Comparison of ENCODE assay signal across 8 cellular contexts in the genomic region with DNA sequence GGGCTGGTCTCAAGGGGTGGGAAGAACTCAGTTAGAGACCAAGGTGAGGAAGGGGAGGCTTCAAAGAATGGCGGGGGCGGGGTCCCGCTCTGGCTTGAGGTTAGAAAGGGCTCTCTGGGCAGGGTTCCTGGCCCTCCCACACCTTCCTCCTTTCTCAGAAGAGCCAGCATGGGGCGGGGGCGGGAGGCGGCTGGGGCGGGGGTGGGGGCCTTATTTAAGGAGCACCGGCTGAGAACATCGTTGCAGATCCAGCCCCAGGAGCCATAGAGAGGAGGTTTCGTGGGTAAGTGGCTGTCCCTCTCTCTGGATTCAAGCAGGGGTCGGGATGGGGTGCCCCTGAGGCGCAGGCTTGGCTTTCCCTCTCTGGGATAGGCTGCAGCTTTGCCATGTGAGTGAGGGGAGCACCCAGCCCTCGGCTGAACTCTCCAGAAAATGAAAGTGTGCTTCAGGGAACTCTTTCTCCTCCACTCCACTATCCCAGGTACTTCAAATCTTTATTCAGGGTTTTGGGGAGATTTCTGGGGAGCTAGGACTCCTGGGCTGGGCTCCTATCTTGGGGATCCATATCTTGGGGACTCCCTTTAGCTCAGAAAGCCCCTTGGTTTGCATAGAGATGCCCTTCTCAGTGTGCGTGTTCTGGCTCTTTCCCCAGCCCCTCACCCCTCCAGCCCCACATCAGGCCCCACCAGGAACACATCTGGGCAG. TPM values are rescaled to one million over a fixed set of nuclear protein-coding genes. Genes with fewer than 3 reads are reported as not detected.
DNase-seq lines count a peak whose midpoint lies in the region; ATAC-seq, FAIRE-seq and TF ChIP-seq lines count a peak whose summit lies in the region.

No MANE protein-coding gene starts in this region.

- H2AFZ ChIP-seq in HepG2 (ENCODE audit: low read length), result peak overlapping the region; percentile 42

- H3K36me3 Mint-ChIP-seq in activated T-cell treated with anti-CD3 and anti-CD28 coated beads, Interleukin-2, amount 50 U/mL, for 72 hours (ENCODE audit: insufficient read depth in 2 of 2), result peaks cover 8 to 10% of the 10 kb centered on the region in 2 donors

- DNase-seq in activated gamma-delta T cell treated with Interleukin-2 at 50 U/mL for 16 hours (peak; percentile 23), activated gamma-delta T cell (lab: John Stamatoyannopoulos, UW) (no peak), HepG2 (ENCODE audit: low spot score) (no peak), middle frontal gyrus (ENCODE audit: extremely low spot score, low spot score) (no peak), NCI-H82 (lab: John Stamatoyannopoulos, UW) (no peak)
- peak; percentile 51 to 66 for DNase-seq in activated T-cell treated with anti-CD3 and anti-CD28 coated beads, Interleukin-2, amount 50 U/mL, for 72 hours

- TF ChIP-seq CTCF in HepG2 (CRISPR knock-in tag; IDR thresholded peaks at IDR 0.05), result no peak

- H3K27me3 Mint-ChIP-seq in activated T-cell treated with anti-CD3 and anti-CD28 coated beads, Interleukin-2, amount 50 U/mL, for 72 hours (ENCODE audit: low read depth), result no peaks in the 10 kb centered on the region

- TF ChIP-seq POLR2A in HepG2 (IDR thresholded peaks at IDR 0.05; ENCODE audit: insufficient read depth in 1 of 2, low read depth in 2 of 2, low read length in 2 of 2), result peak in 1 of 2 experiments; percentile 40; a peak in 1 of 4 replicates

- no peak for TF ChIP-seq RAD21 in HepG2 (CRISPR knock-in tag; IDR thresholded peaks at IDR 0.05)

- no peaks in the 10 kb centered on the region for H3K9me3 Mint-ChIP-seq in activated T-cell treated with anti-CD3 and anti-CD28 coated beads, Interleukin-2, amount 50 U/mL, for 72 hours

- peak overlapping the region; percentile 96 for H3K27ac Mint-ChIP-seq in activated T-cell treated with anti-CD3 and anti-CD28 coated beads, Interleukin-2, amount 50 U/mL, for 72 hours

- intact Hi-C loops in HepG2 (cut with micrococcal nuclease; ENCODE audit: unreplicated experiment), result no loop called here

- H3K36me3 ChIP-seq in HepG2 (replicated peaks in 1 of 2; ENCODE audit: control insufficient read depth in 1 of 2, insufficient read depth in 2 of 2, low read length in 2 of 2) (no peaks in the 10 kb centered on the region), thymus (ENCODE audit: control insufficient read depth, insufficient read depth) (no peaks in the 10 kb centered on the region)

- ATAC-seq in activated T-cell treated with anti-CD3 and anti-CD28 coated beads, Interleukin-2, amount 50 U/mL, for 72 hours (replicated peaks in 1 of 2), result peak; percentile 23 to 29
- ATAC-seq in HepG2 (peak; percentile 17), GM19455 (IDR thresholded peaks at IDR 0.05; ENCODE audit: unreplicated experiment) (no peak)

- H3K4me1 ChIP-seq in HepG2 (ENCODE audit: insufficient read depth, low read length) (peaks cover 39% of the 10 kb centered on the region), thymus (ENCODE audit: control insufficient read depth, insufficient read depth, low read length) (peaks cover 11% of the 10 kb centered on the region)

- 0% methylated on average over 5 of the region's 14 CpGs for WGBS in HepG2 (ENCODE audit: low lambda C conversion rate)
- WGBS in thymus, result 3% methylated on average over 14 of the region's 14 CpGs

- H3K9me3 ChIP-seq in HepG2 (ENCODE audit: low read length) (no peaks in the 10 kb centered on the region), thymus (ENCODE audit: control insufficient read depth) (no peaks in the 10 kb centered on the region)

- H3K27me3 ChIP-seq in HepG2 (ENCODE audit: control insufficient read depth in 1 of 2, insufficient read depth in 2 of 2, low read length in 2 of 2) (no peaks in the 10 kb centered on the region; a peak in 1 of 5 replicates), thymus (ENCODE audit: control insufficient read depth, insufficient read depth) (peaks cover 2% of the 10 kb centered on the region)

- in situ Hi-C loops in HepG2 (cut with HindIII; ENCODE audit: extremely low pct_ligation_motif_present, low pct_unique_long_range_greater_than_20kb), result no loop called here

- H3K4me3 ChIP-seq in HepG2 (replicated peaks in 1 of 3; ENCODE audit: insufficient read depth in 1 of 3, low read depth in 2 of 3, low read length in 3 of 3) (peak overlapping the region; percentile 44 to 76 (median 75)), thymus (ENCODE audit: low read length) (peak overlapping the region; percentile 41)

- H3K4me2 ChIP-seq in HepG2 (ENCODE audit: low read depth, low read length), result peak overlapping the region; percentile 97

- peak overlapping the region; percentile 68 for H3K9ac ChIP-seq in HepG2 (ENCODE audit: insufficient read depth, low read depth, low read length)

- TSS peak; percentile 46 for BruUV-seq in HepG2 (replicated peaks; lab: Mats Ljungman, UMichigan)

- no peak for TF ChIP-seq EP300 in HepG2 (IDR thresholded peaks at IDR 0.05; ENCODE audit: low read depth in 2 of 2, low read length in 2 of 2)
- TF ChIP-seq EP300 in HepG2 (CRISPR knock-in tag; IDR thresholded peaks at IDR 0.05; ENCODE audit: borderline replicate concordance), result no peak

- CTCF ChIA-PET in HepG2 (lab: Yijun Ruan, JAX; ENCODE audit: low intra/inter-chr PET ratio, low total read pairs), result no interaction called here

- peaks cover 5% of the 10 kb centered on the region for H3K79me2 ChIP-seq in HepG2 (ENCODE audit: insufficient read depth, low read length)

- peak overlapping the region; percentile 84 to 92 for H3K4me3 Mint-ChIP-seq in activated T-cell treated with anti-CD3 and anti-CD28 coated beads, Interleukin-2, amount 50 U/mL, for 72 hours

- POLR2A ChIA-PET in HepG2 (lab: Yijun Ruan, JAX), result interaction anchor here (0.8 to 6.8 kb wide), 7 partner anchors 11 to 284 kb away, joined by 3 to 135 read pairs (median 3); a partner anchor contains a TSS

- peaks cover 65% of the 10 kb centered on the region for H3K4me1 Mint-ChIP-seq in activated T-cell treated with anti-CD3 and anti-CD28 coated beads, Interleukin-2, amount 50 U/mL, for 72 hours (ENCODE audit: low read depth)

- H3K27ac ChIP-seq in HepG2 (ENCODE audit: extremely low read length, insufficient read depth, low read length) (peak overlapping the region; percentile 72), thymus (ENCODE audit: low read depth) (peak overlapping the region; percentile 70)

- H4K20me1 ChIP-seq in HepG2 (ENCODE audit: insufficient read depth, low read length), result no peaks in the 10 kb centered on the region

- FAIRE-seq in HepG2 (lab: Jason Lieb, UNC), result no peak

RNA-seq across cellular contexts. Expression of a gene that starts 3.3 kb away (rescaled TPM):
- 10 to 100 TPM; 78.7 to 79.5 TPM for total RNA-seq in activated T-cell treated with anti-CD3 and anti-CD28 coated beads, Interleukin-2, amount 50 U/mL, for 72 hours
- 13.0 and 13.1 TPM in 2 replicates for total RNA-seq in HepG2 (2016; rRNA removed; fragmentation: Illumina TruSeq; extraction: Trizol)
- total RNA-seq in HepG2 (2016; cell fraction: cytosol; rRNA removed; fragmentation: Illumina TruSeq; extraction: Trizol; ENCODE audit: low read depth), result 4.3 and 6.6 TPM in 2 replicates
- total RNA-seq in HepG2 (2016; cell fraction: insoluble cytoplasmic fraction; rRNA removed; fragmentation: Illumina TruSeq; extraction: Trizol), result 11.4 and 14.7 TPM in 2 replicates
- 8.6 and 10.3 TPM in 2 replicates for total RNA-seq in HepG2 (2016; cell fraction: membrane; rRNA removed; fragmentation: Illumina TruSeq; extraction: Trizol)
- 7.0 and 9.7 TPM in 2 replicates for total RNA-seq in HepG2 (2016; cell fraction: nucleus; rRNA removed; fragmentation: Illumina TruSeq; extraction: Trizol)
- polyA plus RNA-seq in HepG2 (2011; rRNA removed), result 18.4 and 19.3 TPM in 2 replicates
- polyA plus RNA-seq in HepG2 (2011; cell fraction: cytosol; rRNA removed), result 31.2 and 40.8 TPM in 2 replicates
- polyA plus RNA-seq in HepG2 (2011; cell fraction: nucleus; rRNA removed), result 47.1 and 47.2 TPM in 2 replicates
- 17.2 and 18.2 TPM in 2 replicates for polyA plus RNA-seq in HepG2 (2012)
- 8.4 and 10.7 TPM in 2 replicates for polyA plus RNA-seq in HepG2 (2016; cell fraction: cytosol; fragmentation: Illumina TruSeq; extraction: Trizol; ENCODE audit: low read depth)
- 13.0 and 17.2 TPM in 2 replicates for polyA plus RNA-seq in HepG2 (2016; cell fraction: insoluble cytoplasmic fraction; fragmentation: Illumina TruSeq; extraction: Trizol; ENCODE audit: low read depth)
- 10.6 and 12.1 TPM in 2 replicates for polyA plus RNA-seq in HepG2 (2016; cell fraction: membrane; fragmentation: Illumina TruSeq; extraction: Trizol; ENCODE audit: low read depth)
- 20.9 and 24.8 TPM in 2 replicates for polyA plus RNA-seq in HepG2 (2016; cell fraction: nucleus; fragmentation: Illumina TruSeq; extraction: Trizol; ENCODE audit: insufficient read depth, low read depth)
- 14.5 and 32.9 TPM in 2 replicates for polyA minus RNA-seq in HepG2 (2011; rRNA and poly(A)+ RNA removed; ENCODE audit: low replicate concordance)
- polyA minus RNA-seq in HepG2 (2011; cell fraction: cytosol; rRNA and poly(A)+ RNA removed), result 6.2 and 7.1 TPM in 2 replicates
- 8.6 and 9.1 TPM in 2 replicates for polyA minus RNA-seq in HepG2 (2011; cell fraction: nucleus; rRNA and poly(A)+ RNA removed)
- 52.4 TPM for polyA plus RNA-seq in thymus

RNA-seq across cellular contexts. Expression of a gene that starts 15.0 kb away (rescaled TPM):
- 10 to 100 TPM; 15.3 TPM for total RNA-seq in activated T-cell treated with anti-CD3 and anti-CD28 coated beads, Interleukin-2, amount 50 U/mL, for 72 hours
- 8.3 and 8.6 TPM in 2 replicates for total RNA-seq in HepG2 (2016; rRNA removed; fragmentation: Illumina TruSeq; extraction: Trizol)
- 3.2 and 3.3 TPM in 2 replicates for total RNA-seq in HepG2 (2016; cell fraction: cytosol; rRNA removed; fragmentation: Illumina TruSeq; extraction: Trizol; ENCODE audit: low read depth)
- 7.7 and 8.0 TPM in 2 replicates for total RNA-seq in HepG2 (2016; cell fraction: insoluble cytoplasmic fraction; rRNA removed; fragmentation: Illumina TruSeq; extraction: Trizol)
- total RNA-seq in HepG2 (2016; cell fraction: membrane; rRNA removed; fragmentation: Illumina TruSeq; extraction: Trizol), result 5.6 and 6.1 TPM in 2 replicates
- 3.3 and 3.6 TPM in 2 replicates for total RNA-seq in HepG2 (2016; cell fraction: nucleus; rRNA removed; fragmentation: Illumina TruSeq; extraction: Trizol)
- polyA plus RNA-seq in HepG2 (2011; rRNA removed), result 4.3 and 6.4 TPM in 2 replicates
- polyA plus RNA-seq in HepG2 (2011; cell fraction: cytosol; rRNA removed), result 6.2 and 12.2 TPM in 2 replicates
- polyA plus RNA-seq in HepG2 (2011; cell fraction: nucleus; rRNA removed), result 30.9 and 35.5 TPM in 2 replicates
- polyA plus RNA-seq in HepG2 (2012), result 4.1 and 4.3 TPM in 2 replicates
- 2.7 and 3.5 TPM in 2 replicates for polyA plus RNA-seq in HepG2 (2016; cell fraction: cytosol; fragmentation: Illumina TruSeq; extraction: Trizol; ENCODE audit: low read depth)
- polyA plus RNA-seq in HepG2 (2016; cell fraction: insoluble cytoplasmic fraction; fragmentation: Illumina TruSeq; extraction: Trizol; ENCODE audit: low read depth), result 6.9 and 8.6 TPM in 2 replicates
- polyA plus RNA-seq in HepG2 (2016; cell fraction: membrane; fragmentation: Illumina TruSeq; extraction: Trizol; ENCODE audit: low read depth), result 4.3 and 4.4 TPM in 2 replicates
- 9.7 TPM in 2 replicates for polyA plus RNA-seq in HepG2 (2016; cell fraction: nucleus; fragmentation: Illumina TruSeq; extraction: Trizol; ENCODE audit: insufficient read depth, low read depth)
- 3.8 and 4.9 TPM in 2 replicates for polyA minus RNA-seq in HepG2 (2011; rRNA and poly(A)+ RNA removed; ENCODE audit: low replicate concordance)
- polyA minus RNA-seq in HepG2 (2011; cell fraction: cytosol; rRNA and poly(A)+ RNA removed), result 2.8 and 4.0 TPM in 2 replicates
- polyA minus RNA-seq in HepG2 (2011; cell fraction: nucleus; rRNA and poly(A)+ RNA removed), result 3.0 and 3.4 TPM in 2 replicates
- 12.0 TPM for polyA plus RNA-seq in thymus

RNA-seq across cellular contexts. Expression of a gene that starts 15.7 kb away (rescaled TPM):
- total RNA-seq in activated T-cell treated with anti-CD3 and anti-CD28 coated beads, Interleukin-2, amount 50 U/mL, for 72 hours, result under 1 TPM in 1 of 2 donors, not detected in 1; 0.21 TPM
- 0.07 TPM in 1 of 2 replicates, not detected in the other for total RNA-seq in HepG2 (2016; rRNA removed; fragmentation: Illumina TruSeq; extraction: Trizol)
- total RNA-seq in HepG2 (2016; cell fraction: cytosol; rRNA removed; fragmentation: Illumina TruSeq; extraction: Trizol; ENCODE audit: low read depth), result 0.40 TPM in 1 of 2 replicates, not detected in the other
- not detected in 2 replicates for total RNA-seq in HepG2 (2016; cell fraction: insoluble cytoplasmic fraction; rRNA removed; fragmentation: Illumina TruSeq; extraction: Trizol)
- total RNA-seq in HepG2 (2016; cell fraction: membrane; rRNA removed; fragmentation: Illumina TruSeq; extraction: Trizol), result 0.28 TPM in 1 of 2 replicates, not detected in the other
- not detected in 2 replicates for total RNA-seq in HepG2 (2016; cell fraction: nucleus; rRNA removed; fragmentation: Illumina TruSeq; extraction: Trizol)
- 0.05 TPM in 2 replicates for polyA plus RNA-seq in HepG2 (2011; rRNA removed)
- polyA plus RNA-seq in HepG2 (2011; cell fraction: cytosol; rRNA removed), result 0.12 and 0.17 TPM in 2 replicates
- polyA plus RNA-seq in HepG2 (2011; cell fraction: nucleus; rRNA removed), result 0.19 TPM in 1 of 2 replicates, not detected in the other
- polyA plus RNA-seq in HepG2 (2012), result 1.3 TPM in 2 replicates
- polyA plus RNA-seq in HepG2 (2016; cell fraction: cytosol; fragmentation: Illumina TruSeq; extraction: Trizol; ENCODE audit: low read depth), result 0.15 and 0.16 TPM in 2 replicates
- polyA plus RNA-seq in HepG2 (2016; cell fraction: insoluble cytoplasmic fraction; fragmentation: Illumina TruSeq; extraction: Trizol; ENCODE audit: low read depth), result 0.26 TPM in 1 of 2 replicates, not detected in the other
- polyA plus RNA-seq in HepG2 (2016; cell fraction: membrane; fragmentation: Illumina TruSeq; extraction: Trizol; ENCODE audit: low read depth), result 0.19 TPM in 1 of 2 replicates, not detected in the other
- polyA plus RNA-seq in HepG2 (2016; cell fraction: nucleus; fragmentation: Illumina TruSeq; extraction: Trizol; ENCODE audit: insufficient read depth, low read depth), result not detected in 2 replicates
- polyA minus RNA-seq in HepG2 (2011; rRNA and poly(A)+ RNA removed; ENCODE audit: low replicate concordance), result 0.32 and 1.9 TPM in 2 replicates
- not detected in 2 replicates for polyA minus RNA-seq in HepG2 (2011; cell fraction: cytosol; rRNA and poly(A)+ RNA removed)
- polyA minus RNA-seq in HepG2 (2011; cell fraction: nucleus; rRNA and poly(A)+ RNA removed), result 0.39 TPM in 1 of 2 replicates, not detected in the other
- 0.46 TPM for polyA plus RNA-seq in thymus

RNA-seq across cellular contexts. Expression of a gene that starts 17.1 kb away (rescaled TPM):
- 10 to 100 TPM in 1 of 2 donors, 1 to 10 TPM in 1; 8.6 to 11.7 TPM for total RNA-seq in activated T-cell treated with anti-CD3 and anti-CD28 coated beads, Interleukin-2, amount 50 U/mL, for 72 hours
- 0.11 and 0.35 TPM in 2 replicates for total RNA-seq in HepG2 (2016; rRNA removed; fragmentation: Illumina TruSeq; extraction: Trizol)
- 0.18 TPM in 1 of 2 replicates, not detected in the other for total RNA-seq in HepG2 (2016; cell fraction: cytosol; rRNA removed; fragmentation: Illumina TruSeq; extraction: Trizol; ENCODE audit: low read depth)
- 0.21 and 0.65 TPM in 2 replicates for total RNA-seq in HepG2 (2016; cell fraction: insoluble cytoplasmic fraction; rRNA removed; fragmentation: Illumina TruSeq; extraction: Trizol)
- total RNA-seq in HepG2 (2016; cell fraction: membrane; rRNA removed; fragmentation: Illumina TruSeq; extraction: Trizol), result 0.34 and 0.62 TPM in 2 replicates
- total RNA-seq in HepG2 (2016; cell fraction: nucleus; rRNA removed; fragmentation: Illumina TruSeq; extraction: Trizol), result 0.34 and 0.75 TPM in 2 replicates
- polyA plus RNA-seq in HepG2 (2011; rRNA removed) (0.58 and 0.59 TPM in 2 replicates), thymus (3.8 TPM)
- polyA plus RNA-seq in HepG2 (2011; cell fraction: cytosol; rRNA removed), result 0.10 and 0.36 TPM in 2 replicates
- polyA plus RNA-seq in HepG2 (2011; cell fraction: nucleus; rRNA removed), result 3.4 and 4.7 TPM in 2 replicates
- 1.1 and 1.5 TPM in 2 replicates for polyA plus RNA-seq in HepG2 (2012)
- 0.15 and 0.31 TPM in 2 replicates for polyA plus RNA-seq in HepG2 (2016; cell fraction: cytosol; fragmentation: Illumina TruSeq; extraction: Trizol; ENCODE audit: low read depth)
- polyA plus RNA-seq in HepG2 (2016; cell fraction: insoluble cytoplasmic fraction; fragmentation: Illumina TruSeq; extraction: Trizol; ENCODE audit: low read depth), result 0.29 and 0.33 TPM in 2 replicates
- polyA plus RNA-seq in HepG2 (2016; cell fraction: membrane; fragmentation: Illumina TruSeq; extraction: Trizol; ENCODE audit: low read depth), result 0.44 and 0.48 TPM in 2 replicates
- polyA plus RNA-seq in HepG2 (2016; cell fraction: nucleus; fragmentation: Illumina TruSeq; extraction: Trizol; ENCODE audit: insufficient read depth, low read depth), result 0.94 and 0.97 TPM in 2 replicates
- polyA minus RNA-seq in HepG2 (2011; rRNA and poly(A)+ RNA removed; ENCODE audit: low replicate concordance), result 0.47 and 0.96 TPM in 2 replicates
- 0.44 TPM in 1 of 2 replicates, not detected in the other for polyA minus RNA-seq in HepG2 (2011; cell fraction: cytosol; rRNA and poly(A)+ RNA removed)
- 0.87 and 1.2 TPM in 2 replicates for polyA minus RNA-seq in HepG2 (2011; cell fraction: nucleus; rRNA and poly(A)+ RNA removed)

RNA-seq across cellular contexts. Expression of a gene that starts 40.2 kb away (rescaled TPM):
- total RNA-seq in activated T-cell treated with anti-CD3 and anti-CD28 coated beads, Interleukin-2, amount 50 U/mL, for 72 hours, result 100 to 1,000 TPM; 472 to 564 TPM
- 7.7 and 8.2 TPM in 2 replicates for total RNA-seq in HepG2 (2016; rRNA removed; fragmentation: Illumina TruSeq; extraction: Trizol)
- 2.2 and 3.1 TPM in 2 replicates for total RNA-seq in HepG2 (2016; cell fraction: cytosol; rRNA removed; fragmentation: Illumina TruSeq; extraction: Trizol; ENCODE audit: low read depth)
- 6.6 and 8.7 TPM in 2 replicates for total RNA-seq in HepG2 (2016; cell fraction: insoluble cytoplasmic fraction; rRNA removed; fragmentation: Illumina TruSeq; extraction: Trizol)
- total RNA-seq in HepG2 (2016; cell fraction: membrane; rRNA removed; fragmentation: Illumina TruSeq; extraction: Trizol), result 4.0 and 5.5 TPM in 2 replicates
- total RNA-seq in HepG2 (2016; cell fraction: nucleus; rRNA removed; fragmentation: Illumina TruSeq; extraction: Trizol), result 7.7 and 7.8 TPM in 2 replicates
- polyA plus RNA-seq in HepG2 (2011; rRNA removed) (12.5 and 15.5 TPM in 2 replicates), thymus (37.8 TPM)
- 8.4 and 11.7 TPM in 2 replicates for polyA plus RNA-seq in HepG2 (2011; cell fraction: cytosol; rRNA removed)
- polyA plus RNA-seq in HepG2 (2011; cell fraction: nucleus; rRNA removed), result 56.1 and 62.0 TPM in 2 replicates
- polyA plus RNA-seq in HepG2 (2012), result 8.9 and 9.6 TPM in 2 replicates
- 1.4 and 1.6 TPM in 2 replicates for polyA plus RNA-seq in HepG2 (2016; cell fraction: cytosol; fragmentation: Illumina TruSeq; extraction: Trizol; ENCODE audit: low read depth)
- polyA plus RNA-seq in HepG2 (2016; cell fraction: insoluble cytoplasmic fraction; fragmentation: Illumina TruSeq; extraction: Trizol; ENCODE audit: low read depth), result 6.6 and 9.1 TPM in 2 replicates
- polyA plus RNA-seq in HepG2 (2016; cell fraction: membrane; fragmentation: Illumina TruSeq; extraction: Trizol; ENCODE audit: low read depth), result 2.4 and 2.8 TPM in 2 replicates
- 20.9 and 25.8 TPM in 2 replicates for polyA plus RNA-seq in HepG2 (2016; cell fraction: nucleus; fragmentation: Illumina TruSeq; extraction: Trizol; ENCODE audit: insufficient read depth, low read depth)
- polyA minus RNA-seq in HepG2 (2011; rRNA and poly(A)+ RNA removed; ENCODE audit: low replicate concordance), result 14.9 and 16.9 TPM in 2 replicates
- 10.5 and 12.6 TPM in 2 replicates for polyA minus RNA-seq in HepG2 (2011; cell fraction: cytosol; rRNA and poly(A)+ RNA removed)
- polyA minus RNA-seq in HepG2 (2011; cell fraction: nucleus; rRNA and poly(A)+ RNA removed), result 9.5 and 12.2 TPM in 2 replicates

Comparison
In these comparisons a context has a peak if more than half of its experiments do, and no peak if none do; other contexts are left out.
1. DNase-seq: peak in activated gamma-delta T cell treated with Interleukin-2 at 50 U/mL for 16 hours (single experiment) and activated T-cell treated with anti-CD3 and anti-CD28 coated beads, Interleukin-2, amount 50 U/mL, for 72 hours (2 of 2); none in activated gamma-delta T cell (single experiment), HepG2 (single experiment), middle frontal gyrus (single experiment) and NCI-H82 (single experiment).